In the genomic region with DNA sequence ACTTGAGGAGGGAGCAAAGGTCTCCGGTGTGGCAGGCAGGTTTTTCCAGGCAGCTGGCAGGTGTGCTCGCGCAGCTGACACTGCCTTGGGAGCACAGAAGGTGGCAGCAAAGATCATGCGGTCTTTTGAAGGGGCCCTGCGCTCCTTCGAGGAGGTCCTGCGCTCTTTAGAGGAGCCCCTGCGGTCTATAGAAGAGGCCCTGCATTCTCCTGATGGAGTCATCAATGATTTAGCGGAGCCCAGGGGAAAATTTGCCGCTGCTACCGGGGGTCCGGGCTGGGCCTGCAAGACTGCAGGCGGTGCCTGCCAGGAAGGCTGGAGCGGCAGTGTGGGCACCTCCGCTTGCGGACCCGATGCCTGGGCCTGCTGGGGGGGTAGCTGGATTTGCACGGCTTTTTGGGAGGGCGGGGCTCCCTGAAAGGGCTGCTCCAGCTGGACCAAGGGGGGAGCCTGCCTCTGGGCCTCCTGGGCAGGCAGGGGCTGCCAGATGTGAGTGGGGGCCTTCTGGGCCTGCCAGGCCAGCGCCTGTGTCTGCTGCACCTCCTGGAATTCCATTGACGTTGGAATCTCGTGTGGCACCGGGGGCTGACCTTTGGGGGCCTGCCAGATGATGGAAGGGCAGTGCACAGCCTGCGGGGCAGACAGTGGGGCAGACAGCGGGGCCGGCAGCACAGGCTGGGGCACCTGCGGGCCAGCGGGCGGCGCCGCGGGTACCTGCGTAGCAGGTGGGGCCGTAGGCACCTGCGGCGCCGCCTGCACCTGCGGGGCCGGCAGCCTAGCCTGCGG, we compare ENCODE assay signal across 1 cellular context.
TF ChIP-seq lines count a peak whose summit lies in the region.

No MANE protein-coding gene starts in this region.

TF ChIP-seq in neural cell, 6 proteins besides CTCF, POLR2A, EP300 and RAD21:
- TF ChIP-seq POLR2AphosphoS5 (IDR thresholded peaks at IDR 0.05): no peak
- no peak for TF ChIP-seq TAF1 (IDR thresholded peaks at IDR 0.05; ENCODE audit: low read depth)
- TF ChIP-seq SMC3 (conservative IDR thresholded peaks at IDR 0.05; ENCODE audit: poor library complexity): peak; percentile 90
- no peak for TF ChIP-seq MXI1 (conservative IDR thresholded peaks at IDR 0.05; ENCODE audit: poor library complexity, severe bottlenecking)
- no peak for TF ChIP-seq EZH2 (IDR thresholded peaks at IDR 0.05; ENCODE audit: borderline replicate concordance, insufficient read depth, low read length, poor library complexity, severe bottlenecking)
TF ChIP-seq in neural cell: peak in this region for 1.
